In the genomic region with DNA sequence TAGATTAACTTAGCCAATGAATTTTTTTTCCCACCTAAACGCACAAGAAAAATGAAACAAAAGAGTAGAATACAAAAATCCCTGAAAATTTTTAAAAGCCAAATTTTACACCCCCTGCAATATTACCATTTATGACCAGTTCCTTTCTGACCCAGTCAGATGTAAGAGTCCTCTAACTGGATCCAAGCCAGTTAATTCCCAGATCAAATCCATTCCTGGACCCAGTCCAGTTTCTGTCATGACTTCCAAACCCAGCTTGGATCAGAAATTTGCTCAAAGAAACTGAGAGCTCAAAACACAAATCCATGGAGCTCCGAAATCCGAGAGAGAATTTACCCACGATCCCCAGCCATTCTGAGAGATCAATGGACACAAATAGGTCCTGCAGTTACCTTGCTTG, we compare ENCODE assay signal across 30 cellular contexts. TPM values are rescaled to one million over a fixed set of nuclear protein-coding genes. Genes with fewer than 3 reads are reported as not detected.
"Had no signal": no experiment of that assay in that cellular context is flagged by ENCODE, and none has a peak within 500 bp of the region (broad histone marks: within the 10 kb centered on the region; RNA-seq: fewer than 3 reads in every experiment).

No MANE protein-coding gene starts in this region.

- H3K4me1 ChIP-seq: adrenal gland, colonic mucosa, thyroid gland, upper lobe of left lung, vagina had no signal

- H3K9me3 ChIP-seq: adrenal gland, colonic mucosa, thyroid gland, upper lobe of left lung, vagina had no signal

- H3K4me3 ChIP-seq: adrenal gland, cardiac muscle cell, colonic mucosa, lung, mucosa of descending colon, thyroid gland, upper lobe of left lung, vagina had no signal

- H3K27me3 ChIP-seq: adrenal gland, cardiac muscle cell, colonic mucosa, thyroid gland, upper lobe of left lung, vagina had no signal

- ATAC-seq: mucosa of descending colon, T-cell had no signal

- H3K27ac ChIP-seq: adrenal gland, cardiac muscle cell, colonic mucosa, epithelial cell of prostate, thyroid gland, upper lobe of left lung, vagina had no signal

- DNase-seq: activated B cell treated with CpG ODN at 0.5 μM for 24 hours; activated CD4-positive, alpha-beta T cell treated with anti-CD3 and anti-CD28 coated beads, Interleukin-2, amount 50 U/mL, for 4 hours; activated effector memory CD4-positive, alpha-beta T cell treated with anti-CD3 and anti-CD28 coated beads, Interleukin-2, amount 50 U/mL, for 16 hours; activated naive CD4-positive, alpha-beta T cell treated with anti-CD3 and anti-CD28 coated beads for 36 hours; activated naive CD8-positive, alpha-beta T cell treated with anti-CD3 and anti-CD28 coated beads for 36 hours; adrenal gland; aorta; cerebellar nuclear complex; colonic mucosa; effector CD8-positive, alpha-beta T cell; head of caudate nucleus; hypothalamus; immature natural killer cell; mesendoderm; mucosa of descending colon; small intestine; stimulated activated CD4-positive, alpha-beta T cell treated with anti-CD3 and anti-CD28 coated beads, Interleukin-4, amount 100 ng/mL, for 24 hours; T-cell; thyroid gland; upper lobe of left lung had no signal

- FAIRE-seq: endometrium, small intestine had no signal

- H3K36me3 ChIP-seq: adrenal gland, cardiac muscle cell, colonic mucosa, thyroid gland, upper lobe of left lung, vagina had no signal

RNA-seq across cellular contexts. Expression of gene ALDH1L1, which starts 17.0 kb away (rescaled TPM):
- total RNA-seq: activated B cell treated with CpG ODN at 0.5 μM for 24 hours; activated naive CD4-positive, alpha-beta T cell treated with anti-CD3 and anti-CD28 coated beads for 36 hours; activated naive CD8-positive, alpha-beta T cell treated with anti-CD3 and anti-CD28 coated beads for 36 hours; activated T-helper 1 cell treated with anti-CD3 and anti-CD28 coated beads, Interleukin-12 subunit alpha, Interleukin-12 subunit beta, Interleukin-2, Interleukin-4 antibody, amounts not matched to agents 30 ng/mL and 10 ng/mL and 1 ng/mL, durations not matched to agents 14 hours and 24 hours and 36 hours; dermis microvascular lymphatic vessel endothelial cell; myocyte; natural killer cell treated with Interleukin-12 subunit alpha and Interleukin-12 subunit beta and Interleukin-15 and Interleukin-18, amount 100 ng/mL, for 72 hours; T-helper 2 cell treated with Interferon-gamma antibody and Interleukin-4, amounts not matched to agents 100 ng/mL and 5 ng/mL, for 36 hours had no signal
- polyA plus RNA-seq: immature natural killer cell had no signal
